1 cellular context compared by ENCODE assay signal in the genomic region with DNA sequence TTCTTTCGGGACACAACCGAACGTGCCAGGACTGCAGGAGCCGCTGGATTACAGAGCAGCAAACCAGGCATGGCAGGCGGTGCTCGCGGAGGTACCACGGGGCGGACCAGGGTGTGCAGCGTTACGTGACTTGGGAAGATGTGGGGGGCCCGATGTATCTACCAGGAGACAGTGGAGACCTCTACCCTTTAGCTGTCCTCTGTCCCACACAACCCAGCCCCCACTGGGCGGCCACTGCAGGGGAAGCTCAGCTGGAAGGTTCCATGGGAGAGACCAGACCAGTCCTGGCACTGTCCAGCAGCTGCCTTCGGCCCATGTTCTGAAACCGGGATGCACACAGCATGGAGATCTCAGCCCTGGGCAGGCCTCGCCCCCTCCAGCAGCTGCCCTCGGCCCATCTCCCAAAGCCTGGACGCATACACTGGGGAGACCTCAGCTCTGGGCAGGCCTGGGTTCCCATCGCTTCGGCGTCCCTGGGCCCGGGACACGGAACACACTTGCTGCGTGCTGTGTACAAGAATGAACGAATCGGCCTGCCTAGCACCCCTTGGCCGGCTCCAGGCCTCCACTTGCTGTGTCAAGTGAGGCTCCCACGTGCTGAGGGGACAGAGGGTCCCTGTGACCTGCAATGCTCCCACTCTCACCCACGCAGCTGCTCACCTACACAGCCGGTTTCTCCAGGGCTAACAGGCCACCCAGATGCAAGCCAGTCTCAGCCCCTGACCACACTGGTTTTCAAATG.
TF ChIP-seq lines count a peak whose summit lies in the region.

No MANE protein-coding gene starts in this region.

TF ChIP-seq in WTC11, 78 proteins besides CTCF, POLR2A, EP300 and RAD21:
- TF ChIP-seq, protein P1, sequence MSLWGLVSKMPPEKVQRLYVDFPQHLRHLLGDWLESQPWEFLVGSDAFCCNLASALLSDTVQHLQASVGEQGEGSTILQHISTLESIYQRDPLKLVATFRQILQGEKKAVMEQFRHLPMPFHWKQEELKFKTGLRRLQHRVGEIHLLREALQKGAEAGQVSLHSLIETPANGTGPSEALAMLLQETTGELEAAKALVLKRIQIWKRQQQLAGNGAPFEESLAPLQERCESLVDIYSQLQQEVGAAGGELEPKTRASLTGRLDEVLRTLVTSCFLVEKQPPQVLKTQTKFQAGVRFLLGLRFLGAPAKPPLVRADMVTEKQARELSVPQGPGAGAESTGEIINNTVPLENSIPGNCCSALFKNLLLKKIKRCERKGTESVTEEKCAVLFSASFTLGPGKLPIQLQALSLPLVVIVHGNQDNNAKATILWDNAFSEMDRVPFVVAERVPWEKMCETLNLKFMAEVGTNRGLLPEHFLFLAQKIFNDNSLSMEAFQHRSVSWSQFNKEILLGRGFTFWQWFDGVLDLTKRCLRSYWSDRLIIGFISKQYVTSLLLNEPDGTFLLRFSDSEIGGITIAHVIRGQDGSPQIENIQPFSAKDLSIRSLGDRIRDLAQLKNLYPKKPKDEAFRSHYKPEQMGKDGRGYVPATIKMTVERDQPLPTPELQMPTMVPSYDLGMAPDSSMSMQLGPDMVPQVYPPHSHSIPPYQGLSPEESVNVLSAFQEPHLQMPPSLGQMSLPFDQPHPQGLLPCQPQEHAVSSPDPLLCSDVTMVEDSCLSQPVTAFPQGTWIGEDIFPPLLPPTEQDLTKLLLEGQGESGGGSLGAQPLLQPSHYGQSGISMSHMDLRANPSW (CRISPR knock-in tag; conservative IDR thresholded peaks at IDR 0.05; ENCODE audit: low read depth), result no peak
- no peak for TF ChIP-seq NFATC4 (CRISPR knock-in tag; IDR thresholded peaks at IDR 0.05)
- TF ChIP-seq CREB1 (CRISPR knock-in tag; IDR thresholded peaks at IDR 0.05), result no peak
- TF ChIP-seq, protein P2, sequence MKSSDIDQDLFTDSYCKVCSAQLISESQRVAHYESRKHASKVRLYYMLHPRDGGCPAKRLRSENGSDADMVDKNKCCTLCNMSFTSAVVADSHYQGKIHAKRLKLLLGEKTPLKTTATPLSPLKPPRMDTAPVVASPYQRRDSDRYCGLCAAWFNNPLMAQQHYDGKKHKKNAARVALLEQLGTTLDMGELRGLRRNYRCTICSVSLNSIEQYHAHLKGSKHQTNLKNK (CRISPR knock-in tag; IDR thresholded peaks at IDR 0.05), result no peak
- TF ChIP-seq, protein P3, sequence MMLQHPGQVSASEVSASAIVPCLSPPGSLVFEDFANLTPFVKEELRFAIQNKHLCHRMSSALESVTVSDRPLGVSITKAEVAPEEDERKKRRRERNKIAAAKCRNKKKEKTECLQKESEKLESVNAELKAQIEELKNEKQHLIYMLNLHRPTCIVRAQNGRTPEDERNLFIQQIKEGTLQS (CRISPR knock-in tag; conservative IDR thresholded peaks at IDR 0.05), result no peak
- TF ChIP-seq, protein P4, sequence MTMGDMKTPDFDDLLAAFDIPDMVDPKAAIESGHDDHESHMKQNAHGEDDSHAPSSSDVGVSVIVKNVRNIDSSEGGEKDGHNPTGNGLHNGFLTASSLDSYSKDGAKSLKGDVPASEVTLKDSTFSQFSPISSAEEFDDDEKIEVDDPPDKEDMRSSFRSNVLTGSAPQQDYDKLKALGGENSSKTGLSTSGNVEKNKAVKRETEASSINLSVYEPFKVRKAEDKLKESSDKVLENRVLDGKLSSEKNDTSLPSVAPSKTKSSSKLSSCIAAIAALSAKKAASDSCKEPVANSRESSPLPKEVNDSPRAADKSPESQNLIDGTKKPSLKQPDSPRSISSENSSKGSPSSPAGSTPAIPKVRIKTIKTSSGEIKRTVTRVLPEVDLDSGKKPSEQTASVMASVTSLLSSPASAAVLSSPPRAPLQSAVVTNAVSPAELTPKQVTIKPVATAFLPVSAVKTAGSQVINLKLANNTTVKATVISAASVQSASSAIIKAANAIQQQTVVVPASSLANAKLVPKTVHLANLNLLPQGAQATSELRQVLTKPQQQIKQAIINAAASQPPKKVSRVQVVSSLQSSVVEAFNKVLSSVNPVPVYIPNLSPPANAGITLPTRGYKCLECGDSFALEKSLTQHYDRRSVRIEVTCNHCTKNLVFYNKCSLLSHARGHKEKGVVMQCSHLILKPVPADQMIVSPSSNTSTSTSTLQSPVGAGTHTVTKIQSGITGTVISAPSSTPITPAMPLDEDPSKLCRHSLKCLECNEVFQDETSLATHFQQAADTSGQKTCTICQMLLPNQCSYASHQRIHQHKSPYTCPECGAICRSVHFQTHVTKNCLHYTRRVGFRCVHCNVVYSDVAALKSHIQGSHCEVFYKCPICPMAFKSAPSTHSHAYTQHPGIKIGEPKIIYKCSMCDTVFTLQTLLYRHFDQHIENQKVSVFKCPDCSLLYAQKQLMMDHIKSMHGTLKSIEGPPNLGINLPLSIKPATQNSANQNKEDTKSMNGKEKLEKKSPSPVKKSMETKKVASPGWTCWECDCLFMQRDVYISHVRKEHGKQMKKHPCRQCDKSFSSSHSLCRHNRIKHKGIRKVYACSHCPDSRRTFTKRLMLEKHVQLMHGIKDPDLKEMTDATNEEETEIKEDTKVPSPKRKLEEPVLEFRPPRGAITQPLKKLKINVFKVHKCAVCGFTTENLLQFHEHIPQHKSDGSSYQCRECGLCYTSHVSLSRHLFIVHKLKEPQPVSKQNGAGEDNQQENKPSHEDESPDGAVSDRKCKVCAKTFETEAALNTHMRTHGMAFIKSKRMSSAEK (CRISPR knock-in tag; IDR thresholded peaks at IDR 0.05; ENCODE audit: borderline replicate concordance), result no peak
